9 cellular contexts compared by ENCODE assay signal in the genomic region with DNA sequence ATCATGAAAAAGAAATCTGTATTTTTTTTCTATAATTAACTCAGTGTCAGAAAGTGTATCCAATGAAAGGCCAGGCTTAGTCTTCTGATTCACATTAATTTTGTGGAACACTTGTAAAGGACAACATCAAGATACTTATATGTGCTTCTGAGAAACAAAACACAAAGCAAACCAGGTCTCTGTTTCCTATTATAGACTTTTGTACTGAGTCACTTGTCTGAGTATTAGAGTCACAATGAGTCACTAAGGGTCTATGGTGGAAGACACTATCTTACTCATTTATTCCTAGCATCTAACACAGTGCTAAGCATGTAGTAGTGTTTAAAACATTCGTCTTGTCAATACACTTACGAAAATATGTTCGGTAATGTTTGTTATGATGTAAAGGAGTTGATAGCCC.
DNase-seq lines count a peak whose midpoint lies in the region; ATAC-seq and TF ChIP-seq lines count a peak whose summit lies in the region.
"Had no signal": no experiment of that assay in that cellular context is flagged by ENCODE, and none has a peak within 500 bp of the region (broad histone marks: within the 10 kb centered on the region; RNA-seq: fewer than 3 reads in every experiment).

No MANE protein-coding gene starts in this region.

- H3K9me3 ChIP-seq in mammary epithelial cell (replicated peaks; ENCODE audit: insufficient read depth, low read length) (no peaks in the 10 kb centered on the region), upper lobe of left lung (no peaks in the 10 kb centered on the region), HAP-1 (no peaks in the 10 kb centered on the region)

- CTCF ChIA-PET in mammary epithelial cell (lab: Charles Lee; ENCODE audit: low non-redundant PET): no interaction called here

- ATAC-seq in GM19035 (IDR thresholded peaks at IDR 0.05; ENCODE audit: unreplicated experiment): peak; percentile 93
- ATAC-seq in HG03025 (IDR thresholded peaks at IDR 0.05; ENCODE audit: low FRiP score, unreplicated experiment): peak; percentile 98
- ATAC-seq in upper lobe of left lung (ENCODE audit: low FRiP score in 2 of 2): no peak

- no peak overlapping the region for H2AFZ ChIP-seq in mammary epithelial cell (ENCODE audit: low read depth, low read length)

- TF ChIP-seq CTCF in mammary epithelial cell (conservative IDR thresholded peaks at IDR 0.05 in 1 of 2, IDR thresholded peaks at IDR 0.05 in 1 of 2; ENCODE audit: extremely low read depth in 1 of 2, insufficient read depth in 1 of 2, low read depth in 1 of 2, low read length in 2 of 2): no peak
- no peak for TF ChIP-seq CTCF in upper lobe of left lung (IDR thresholded peaks at IDR 0.05)

- H3K4me3 ChIP-seq in mammary epithelial cell (replicated peaks in 1 of 3; ENCODE audit: insufficient read depth in 1 of 3, low read depth in 2 of 3, low read length in 3 of 3) (no peak overlapping the region), upper lobe of left lung (no peak overlapping the region), HAP-1 (no peak overlapping the region)

- dilution Hi-C loops in mammary epithelial cell (cut with HindIII; ENCODE audit: low sequenced_read_pairs): no loop called here

- no peak for TF ChIP-seq POLR2A in upper lobe of left lung (IDR thresholded peaks at IDR 0.05)

- intact Hi-C loops in mammary epithelial cell (cut with micrococcal nuclease): no loop called here

- H3K4me1 ChIP-seq in mammary epithelial cell (ENCODE audit: insufficient read depth, low read length) (no peaks in the 10 kb centered on the region), upper lobe of left lung (no peaks in the 10 kb centered on the region), HAP-1 (no peaks in the 10 kb centered on the region)

- no peaks in the 10 kb centered on the region for H4K20me1 ChIP-seq in mammary epithelial cell (ENCODE audit: insufficient read depth, low read length)

- no peak overlapping the region for H3K9ac ChIP-seq in mammary epithelial cell (ENCODE audit: insufficient read depth, low read length)

- H3K27me3 ChIP-seq in mammary epithelial cell (ENCODE audit: insufficient read depth, low read length) (no peaks in the 10 kb centered on the region), upper lobe of left lung (no peaks in the 10 kb centered on the region), HAP-1 (ENCODE audit: low read depth) (peaks cover 4% of the 10 kb centered on the region; the same call in 1 of the 2 replicates)

- peak; percentile 48 for DNase-seq in AG08396 (ENCODE audit: low spot score)
- peak; percentile 39 for DNase-seq in mammary epithelial cell
- DNase-seq in upper lobe of left lung: no peak
- DNase-seq in COLO668 (lab: John Stamatoyannopoulos, UW; ENCODE audit: unreplicated experiment): no peak
- no peak for DNase-seq in DMS153 treated with DMSO at 0.1 percent for 48 hours (lab: John Stamatoyannopoulos, UW; ENCODE audit: unreplicated experiment)
- no peak for DNase-seq in HAP-1 (ENCODE audit: low spot score in 2 of 2)
- DNase-seq: stimulated activated CD4-positive, alpha-beta T cell treated with anti-CD3 and anti-CD28 coated beads, Interleukin-1b, Interleukin-23, amount 100 ng/mL, for 48 hours had no signal

- TF ChIP-seq EP300 in upper lobe of left lung (IDR thresholded peaks at IDR 0.05): no peak

- no TSS peak for BruUV-seq in mammary epithelial cell (replicated peaks; lab: Mats Ljungman, UMichigan)

- no peak overlapping the region for H3K4me2 ChIP-seq in mammary epithelial cell (ENCODE audit: insufficient read depth, low read depth, low read length)

- no peaks in the 10 kb centered on the region for H3K79me2 ChIP-seq in mammary epithelial cell (ENCODE audit: insufficient read depth, low read length)

- H3K36me3 ChIP-seq in mammary epithelial cell (ENCODE audit: insufficient read depth, low read length) (no peaks in the 10 kb centered on the region), upper lobe of left lung (no peaks in the 10 kb centered on the region), HAP-1 (replicated peaks) (no peaks in the 10 kb centered on the region)

- 60% methylated on average over 1 of the region's 3 CpGs for WGBS in mammary epithelial cell (ENCODE audit: low coverage, missing lambda C conversion rate)
- WGBS in upper lobe of left lung, 2 donors: 79 to 93% methylated on average over 3 of the region's 3 CpGs

- in situ Hi-C loops in mammary epithelial cell (cut with MboI; ENCODE audit: low sequenced_read_pairs in 2 of 2) (no loop called here), HAP-1 (cut with MboI; ENCODE audit: low sequenced_read_pairs) (no loop called here)

- H3K27ac ChIP-seq in mammary epithelial cell (ENCODE audit: insufficient read depth, low read depth, low read length) (no peak overlapping the region), upper lobe of left lung (no peak overlapping the region)

Comparison
In these comparisons a context has a peak if more than half of its experiments do, and no peak if none do; other contexts are left out.
1. DNase-seq: peak in AG08396 (single experiment) and mammary epithelial cell (single experiment); none in upper lobe of left lung (0 of 2), COLO668 (single experiment), DMS153 treated with DMSO at 0.1 percent for 48 hours (single experiment) and HAP-1 (0 of 2).
2. ATAC-seq: peak in GM19035 (single experiment) and HG03025 (single experiment); none in upper lobe of left lung (0 of 2).